ENCODE assay signal across 8 cellular contexts in genomic region chr4:40149960-40150385, GRCh38. TPM values are rescaled to one million over a fixed set of nuclear protein-coding genes. Genes with fewer than 3 reads are reported as not detected.
A peak's percentile ranks its signal among the peaks of the same experiment; 100 is the strongest.
DNase-seq lines count a peak whose midpoint lies in the region; ATAC-seq and TF ChIP-seq lines count a peak whose summit lies in the region.

No MANE protein-coding gene starts in this region.

- peak overlapping the region; percentile 10 for H3K27ac Mint-ChIP-seq in activated T-cell treated with anti-CD3 and anti-CD28 coated beads, Interleukin-2, amount 50 U/mL, for 72 hours
- no peak overlapping the region for H3K27ac Mint-ChIP-seq in type B pancreatic cell

- peak; percentile 70 for ATAC-seq in GM18870 (IDR thresholded peaks at IDR 0.05; ENCODE audit: unreplicated experiment)
- peak; percentile 77 to 84 for ATAC-seq in activated T-cell treated with anti-CD3 and anti-CD28 coated beads, Interleukin-2, amount 50 U/mL, for 72 hours (replicated peaks in 1 of 2)

- H3K9me3 Mint-ChIP-seq in activated T-cell treated with anti-CD3 and anti-CD28 coated beads, Interleukin-2, amount 50 U/mL, for 72 hours = peaks cover 0 to 6% of the 10 kb centered on the region in 2 donors
- peaks cover 4% of the 10 kb centered on the region for H3K9me3 Mint-ChIP-seq in type B pancreatic cell

- WGBS in ovary, 3 donors = 91 to 95% (median 94%) methylated on average over 3 of the region's 3 CpGs

- TF ChIP-seq POLR2A in ovary (IDR thresholded peaks at IDR 0.05) = no peak

- H3K4me3 Mint-ChIP-seq in activated T-cell treated with anti-CD3 and anti-CD28 coated beads, Interleukin-2, amount 50 U/mL, for 72 hours = no peak overlapping the region
- H3K4me3 Mint-ChIP-seq in type B pancreatic cell = no peak overlapping the region

- no peaks in the 10 kb centered on the region for H3K9me3 ChIP-seq in ovary

- H3K4me1 ChIP-seq in ovary (ENCODE audit: insufficient read depth) = no peaks in the 10 kb centered on the region

- H3K27me3 Mint-ChIP-seq in activated T-cell treated with anti-CD3 and anti-CD28 coated beads, Interleukin-2, amount 50 U/mL, for 72 hours (ENCODE audit: low read depth) = no peaks in the 10 kb centered on the region
- no peaks in the 10 kb centered on the region for H3K27me3 Mint-ChIP-seq in type B pancreatic cell

- peaks cover 11 to 38% of the 10 kb centered on the region in 2 donors for H3K36me3 Mint-ChIP-seq in activated T-cell treated with anti-CD3 and anti-CD28 coated beads, Interleukin-2, amount 50 U/mL, for 72 hours (ENCODE audit: insufficient read depth in 2 of 2)
- peaks cover 35% of the 10 kb centered on the region for H3K36me3 Mint-ChIP-seq in type B pancreatic cell

- no peaks in the 10 kb centered on the region for H3K27me3 ChIP-seq in ovary

- peaks cover 28% of the 10 kb centered on the region for H3K4me1 Mint-ChIP-seq in activated T-cell treated with anti-CD3 and anti-CD28 coated beads, Interleukin-2, amount 50 U/mL, for 72 hours (ENCODE audit: low read depth)
- peaks cover 3% of the 10 kb centered on the region for H3K4me1 Mint-ChIP-seq in type B pancreatic cell (ENCODE audit: unreplicated experiment)

- H3K27ac ChIP-seq in ovary = no peak overlapping the region

- peak; percentile 29 for DNase-seq in AG09319 (ENCODE audit: extremely low read depth, low read depth)
- peak; percentile 88 to 90 for DNase-seq in Kasumi-1 (lab: John Stamatoyannopoulos, UW)
- peak; percentile 80 for DNase-seq in RPMI8226
- peak; percentile 63 to 77 for DNase-seq in activated T-cell treated with anti-CD3 and anti-CD28 coated beads, Interleukin-2, amount 50 U/mL, for 72 hours
- DNase-seq in fibroblast of the aortic adventitia (ENCODE audit: low read depth) = peak; percentile 79
- peak in 3 of 5 donors; percentile 24 to 63 (median 37) for DNase-seq in ovary
- DNase-seq in type B pancreatic cell (ENCODE audit: extremely low spot score, unreplicated experiment) = no peak

- TF ChIP-seq CTCF in AG09319 (IDR thresholded peaks at IDR 0.05; ENCODE audit: low read depth, low read length) (peak; percentile 74), fibroblast of the aortic adventitia (IDR thresholded peaks at IDR 0.05; ENCODE audit: insufficient read depth, low read length) (peak; percentile 77), ovary (IDR thresholded peaks at IDR 0.05) (peak; percentile 46 to 64 (median 62)), type B pancreatic cell (conservative IDR thresholded peaks at IDR 0.05) (peak; percentile 88)

- H3K4me3 ChIP-seq in fibroblast of the aortic adventitia (ENCODE audit: low read depth, low read length) (no peak overlapping the region), ovary (no peak overlapping the region)

- intact Hi-C loops in ovary (cut with DNase I) = loop anchor here in 2 of 4 donors (10.0 kb wide), 2 partner anchors 155 to 175 kb away; no protein-coding TSS in a partner anchor

- H3K36me3 ChIP-seq in ovary = no peaks in the 10 kb centered on the region

- no peak for TF ChIP-seq EP300 in ovary (IDR thresholded peaks at IDR 0.05)

RNA-seq across cellular contexts. Expression of gene RHOH, which starts 46.9 kb away (rescaled TPM):
- 100 to 1,000 TPM; 150 to 182 TPM for total RNA-seq in activated T-cell treated with anti-CD3 and anti-CD28 coated beads, Interleukin-2, amount 50 U/mL, for 72 hours
- total RNA-seq in fibroblast of the aortic adventitia (ENCODE audit: low replicate concordance) = not detected in 2 replicates
- 1 to 10 TPM in 4 of 7 donors, under 1 TPM in 3; 0.56 to 3.2 (median 1.0) TPM for total RNA-seq in ovary
- under 1 TPM; 0.31 to 0.98 TPM for polyA plus RNA-seq in ovary
- 3.1 and 5.4 TPM in 2 replicates for total RNA-seq in type B pancreatic cell (ENCODE audit: low replicate concordance)

Comparison
In these comparisons a context has a peak if more than half of its experiments do, and no peak if none do; other contexts are left out.
1. RNA of gene RHOH, which starts 46.9 kb away (total RNA-seq): 150 to 182 TPM in activated T-cell treated with anti-CD3 and anti-CD28 coated beads, Interleukin-2, amount 50 U/mL, for 72 hours; 3.1 to 5.4 TPM in type B pancreatic cell, 0.56 to 3.2 TPM in ovary and not detected in fibroblast of the aortic adventitia; every median in the first group is over 10 times any median in the second.
2. Peak in every context shown above with its lines, with median percentiles within 50 percentile points of each other: CTCF ChIP-seq.